In genomic region chr11:66243816-66244215, GRCh38 we compare ENCODE assay signal across 21 cellular contexts. TPM values are rescaled to one million over a fixed set of nuclear protein-coding genes. Genes with fewer than 3 reads are reported as not detected.
DNase-seq lines count a peak whose midpoint lies in the region; ATAC-seq, FAIRE-seq and TF ChIP-seq lines count a peak whose summit lies in the region.
"Had no signal": no experiment of that assay in that cellular context is flagged by ENCODE, and none has a peak within 500 bp of the region (broad histone marks: within the 10 kb centered on the region; RNA-seq: fewer than 3 reads in every experiment).

No MANE protein-coding gene starts in this region.

- no peak for FAIRE-seq in H1 (lab: Jason Lieb, UNC)

- H3K18ac ChIP-seq in H1 (ENCODE audit: extremely low read depth, low read length), result no peak overlapping the region

- H3K4ac ChIP-seq in H1 (replicated peaks; ENCODE audit: insufficient read length, low read depth, low read length), result no peak overlapping the region

- no peak overlapping the region for H2BK20ac ChIP-seq in H1 (ENCODE audit: low read length)

- 0 out of 8 replicates have a peak, but pooled peaks cover 0 to 3% (median 0%) of the 10 kb centered on the region in 4 experiments for H3K36me3 ChIP-seq in H1 (ENCODE audit: control insufficient read depth in 2 of 4, insufficient read depth in 4 of 4, low read length in 3 of 4)
- H3K36me3 ChIP-seq in thymus (ENCODE audit: control insufficient read depth, insufficient read depth), result peaks cover 15% of the 10 kb centered on the region

- no peak overlapping the region for H2BK15ac ChIP-seq in H1 (ENCODE audit: low read length)

- no peak overlapping the region for H2BK12ac ChIP-seq in H1 (ENCODE audit: low read depth, low read length)

- no peak overlapping the region for H2AFZ ChIP-seq in H1 (ENCODE audit: low read length)

- 90% methylated on average over 7 of the region's 7 CpGs; no CpG with 5 or more reads in 1 of the 2 experiments for WGBS in H1 (ENCODE audit: extremely low coverage in 1 of 2, insufficient coverage in 1 of 2, insufficient read length in 1 of 2, insufficient replicate concordance in 2 of 2, low coverage in 1 of 2, low lambda C conversion rate in 2 of 2, missing lambda C conversion rate in 1 of 2), 2 experiments
- 8% methylated on average over 7 of the region's 7 CpGs for WGBS in thymus

- no peak for DNase-seq in activated naive CD4-positive, alpha-beta T cell treated with anti-CD3 and anti-CD28 coated beads, Interleukin-2, amount 10 ng/mL, durations not matched to agents 7 days and 5 days
- no peak for DNase-seq in activated naive CD4-positive, alpha-beta T cell (lab: John Stamatoyannopoulos, UW)
- no peak for DNase-seq in T-helper 2 cell treated with Interferon-gamma antibody and Interleukin-4, amounts not matched to agents 5 μg/mL and 100 μg/mL, for 36 hours (ENCODE audit: low spot score)
- DNase-seq in H1 (ENCODE audit: low read depth in 1 of 2, low spot score in 2 of 2), result no peak
- no peak for DNase-seq in stimulated activated CD4-positive, alpha-beta T cell treated with anti-CD3 and anti-CD28 coated beads, Interleukin-15, amount 100 ng/mL, for 24 hours
- DNase-seq in GM10266 (ENCODE audit: extremely low spot score), result no peak
- DNase-seq: activated CD4-positive, CD25-positive, alpha-beta regulatory T cell; gastrocnemius medialis; H7; NCI-H1092 treated with DMSO at 0.1 percent for 48 hours; NCI-H2107; NCI-H526 treated with DMSO at 0.1 percent for 48 hours; OCI-M1; stimulated activated naive CD4-positive, alpha-beta T cell had no signal

- no peak for ATAC-seq in GM21367 (IDR thresholded peaks at IDR 0.05; ENCODE audit: unreplicated experiment)
- ATAC-seq: gastrocnemius medialis had no signal

- H3K4me1 ChIP-seq in H1 (replicated peaks in 1 of 4; ENCODE audit: control insufficient read depth in 3 of 4, insufficient read depth in 4 of 4, low read length in 3 of 4) (no peaks in the 10 kb centered on the region), thymus (ENCODE audit: control insufficient read depth, insufficient read depth, low read length) (peaks cover 55% of the 10 kb centered on the region)
- H3K4me1 ChIP-seq: SJSA1 had no signal

- TF ChIP-seq RAD21 in H1 (IDR thresholded peaks at IDR 0.05 in 1 of 2, conservative IDR thresholded peaks at IDR 0.05 in 1 of 2; ENCODE audit: low read depth in 2 of 2, low read length in 2 of 2), result no peak

- peak overlapping the region; percentile 28 for H3K27ac Mint-ChIP-seq in activated naive CD4-positive, alpha-beta T cell treated with anti-CD3 and anti-CD28 coated beads, Interleukin-2, amount 10 ng/mL, durations not matched to agents 7 days and 5 days
- peak overlapping the region; percentile 63 for H3K27ac Mint-ChIP-seq in T-helper 2 cell treated with Interferon-gamma antibody and Interleukin-4, amounts not matched to agents 5 μg/mL and 100 μg/mL, for 36 hours

- H4K91ac ChIP-seq in H1 (replicated peaks; ENCODE audit: insufficient read length, low read length), result no peak overlapping the region

- no peak overlapping the region for H4K5ac ChIP-seq in H1 (ENCODE audit: insufficient read length, low read depth, low read length)

- no peak overlapping the region for H2BK120ac ChIP-seq in H1 (replicated peaks; ENCODE audit: low read depth, low read length)

- CTCF ChIA-PET in activated naive CD4-positive, alpha-beta T cell treated with anti-CD3 and anti-CD28 coated beads, Interleukin-2, amount 10 ng/mL, durations not matched to agents 7 days and 5 days (lab: Charles Lee), result no interaction called here
- CTCF ChIA-PET in H1 (lab: Charles Lee; ENCODE audit: partially characterized antibody), result interaction anchor here (0.9 to 1.7 kb wide), 5 partner anchors 10 to 221 kb away, joined by 3 to 4 read pairs (median 3); no protein-coding TSS in a partner anchor

- TF ChIP-seq CTCF in H1 (IDR thresholded peaks at IDR 0.05; ENCODE audit: control extremely low read depth in 1 of 3, insufficient read depth in 1 of 3, low read depth in 1 of 3, low read length in 3 of 3) (no peak), GM10266 (IDR thresholded peaks at IDR 0.05; ENCODE audit: control insufficient read depth, insufficient read depth, low read depth, missing control alignments) (no peak)

- H3K23me2 ChIP-seq in H1 (ENCODE audit: low read depth, low read length), result no peaks in the 10 kb centered on the region

- POLR2A ChIA-PET in H1 (lab: Charles Lee; ENCODE audit: partially characterized antibody), result interaction anchor here (1.0 to 1.6 kb wide), 2 partner anchors 8 to 10 kb away, joined by 3 to 4 read pairs; no protein-coding TSS in a partner anchor

- no peak overlapping the region for H2AK5ac ChIP-seq in H1 (ENCODE audit: low read depth, low read length)

- H3K4me1 Mint-ChIP-seq in activated naive CD4-positive, alpha-beta T cell treated with anti-CD3 and anti-CD28 coated beads, Interleukin-2, amount 10 ng/mL, durations not matched to agents 7 days and 5 days, result peaks cover 14% of the 10 kb centered on the region
- no peaks in the 10 kb centered on the region for H3K4me1 Mint-ChIP-seq in T-helper 2 cell treated with Interferon-gamma antibody and Interleukin-4, amounts not matched to agents 5 μg/mL and 100 μg/mL, for 36 hours (ENCODE audit: low read depth)

- no peak for TF ChIP-seq POLR2A in H1 (IDR thresholded peaks at IDR 0.05; ENCODE audit: control extremely low read depth in 1 of 2, low read depth in 2 of 2, low read length in 2 of 2)

- no peaks in the 10 kb centered on the region for H3K79me2 ChIP-seq in H1 (ENCODE audit: control insufficient read depth in 1 of 2, insufficient read depth in 2 of 2, low read length in 2 of 2)

- H3K4me3 Mint-ChIP-seq in activated naive CD4-positive, alpha-beta T cell treated with anti-CD3 and anti-CD28 coated beads, Interleukin-2, amount 10 ng/mL, durations not matched to agents 7 days and 5 days, result no peak overlapping the region
- H3K4me3 Mint-ChIP-seq in T-helper 2 cell treated with Interferon-gamma antibody and Interleukin-4, amounts not matched to agents 5 μg/mL and 100 μg/mL, for 36 hours, result no peak overlapping the region

- H3K27me3 ChIP-seq in H1 (replicated peaks in 1 of 4; ENCODE audit: control insufficient read depth in 3 of 4, extremely low read depth in 1 of 4, insufficient read depth in 3 of 4, low read length in 3 of 4) (no peaks in the 10 kb centered on the region), thymus (ENCODE audit: control insufficient read depth, insufficient read depth) (no peaks in the 10 kb centered on the region)
- H3K27me3 ChIP-seq: cardiac muscle cell, dorsolateral prefrontal cortex, gastrocnemius medialis, SJSA1 had no signal

- no peak overlapping the region for H3K56ac ChIP-seq in H1 (replicated peaks; ENCODE audit: insufficient read length, low read depth, low read length)

- H3K14ac ChIP-seq in H1 (ENCODE audit: insufficient read length), result no peak overlapping the region

- H4K8ac ChIP-seq in H1 (ENCODE audit: extremely low read depth, insufficient read depth, low read length), result no peak overlapping the region

- H3K4me3 ChIP-seq in H1 (ENCODE audit: extremely low read depth in 1 of 4, insufficient read depth in 2 of 4, low read depth in 3 of 4, low read length in 4 of 4) (no peak overlapping the region), thymus (ENCODE audit: low read length) (peak overlapping the region; percentile 34)
- H3K4me3 ChIP-seq: cardiac muscle cell, dorsolateral prefrontal cortex, gastrocnemius medialis, SJSA1 had no signal

- H4K20me1 ChIP-seq in H1 (replicated peaks in 1 of 2; ENCODE audit: control insufficient read depth in 1 of 2, insufficient read depth in 2 of 2, low read length in 2 of 2), result peaks cover 0 to 4% of the 10 kb centered on the region in 2 experiments

- no peaks in the 10 kb centered on the region for H3K9me3 Mint-ChIP-seq in activated naive CD4-positive, alpha-beta T cell treated with anti-CD3 and anti-CD28 coated beads, Interleukin-2, amount 10 ng/mL, durations not matched to agents 7 days and 5 days
- H3K9me3 Mint-ChIP-seq in T-helper 2 cell treated with Interferon-gamma antibody and Interleukin-4, amounts not matched to agents 5 μg/mL and 100 μg/mL, for 36 hours, result no peaks in the 10 kb centered on the region

- H3K9ac ChIP-seq in H1 (replicated peaks in 1 of 4; ENCODE audit: extremely low read depth in 1 of 4, low read depth in 3 of 4, low read length in 3 of 4), result no peak overlapping the region
- H3K9ac ChIP-seq: KMS-11 had no signal

- peak overlapping the region; percentile 44; the same call in 1 of the 2 replicates for H2BK5ac ChIP-seq in H1 (ENCODE audit: low read depth, low read length)

- H3K36me3 Mint-ChIP-seq in activated naive CD4-positive, alpha-beta T cell treated with anti-CD3 and anti-CD28 coated beads, Interleukin-2, amount 10 ng/mL, durations not matched to agents 7 days and 5 days, result peaks cover 36% of the 10 kb centered on the region
- peaks cover 25% of the 10 kb centered on the region for H3K36me3 Mint-ChIP-seq in T-helper 2 cell treated with Interferon-gamma antibody and Interleukin-4, amounts not matched to agents 5 μg/mL and 100 μg/mL, for 36 hours (ENCODE audit: low read depth)

- H3K9me3 ChIP-seq in H1 (ENCODE audit: insufficient read depth in 2 of 2, low read depth in 1 of 2, low read length in 1 of 2) (no peaks in the 10 kb centered on the region), thymus (ENCODE audit: control insufficient read depth) (no peaks in the 10 kb centered on the region)
- H3K9me3 ChIP-seq: gastrocnemius medialis had no signal

- H3K23ac ChIP-seq in H1 (ENCODE audit: insufficient read length), result no peak overlapping the region

- H3K27ac ChIP-seq in H1 (ENCODE audit: low read depth, low read length), result no peak overlapping the region
- H3K27ac ChIP-seq in thymus (ENCODE audit: low read depth), result peak overlapping the region; percentile 87
- H3K27ac ChIP-seq: cardiac muscle cell, gastrocnemius medialis, KMS-11, SJSA1 had no signal

- no peak overlapping the region for H3K4me2 ChIP-seq in H1 (ENCODE audit: insufficient read depth in 1 of 2, low read depth in 2 of 2, low read length in 2 of 2)
- H3K4me2 ChIP-seq: KMS-11 had no signal

- no peaks in the 10 kb centered on the region for H3K27me3 Mint-ChIP-seq in activated naive CD4-positive, alpha-beta T cell treated with anti-CD3 and anti-CD28 coated beads, Interleukin-2, amount 10 ng/mL, durations not matched to agents 7 days and 5 days
- no peaks in the 10 kb centered on the region for H3K27me3 Mint-ChIP-seq in T-helper 2 cell treated with Interferon-gamma antibody and Interleukin-4, amounts not matched to agents 5 μg/mL and 100 μg/mL, for 36 hours (ENCODE audit: low read depth)

- H3K79me1 ChIP-seq in H1 (ENCODE audit: low read depth, low read length), result no peaks in the 10 kb centered on the region

- no peak for TF ChIP-seq EP300 in H1 (IDR thresholded peaks at IDR 0.05; ENCODE audit: borderline replicate concordance in 1 of 2, low read depth in 2 of 2, low read length in 2 of 2)

RNA-seq across cellular contexts. Expression of gene KLC2, which starts 13.7 kb away (rescaled TPM):
- 41.8 and 42.5 TPM in 2 replicates for total RNA-seq in H1 (2021; fragmentation: NEBNext Ultra II Directional; extraction: Animal tissue kit (Norgen Biotek cat#: 25700))
- polyA plus RNA-seq in H1 (2011; rRNA removed), result 17.3 and 28.6 TPM in 2 replicates
- 20.5 TPM for polyA plus RNA-seq in H1 (2011; cell fraction: cytosol; rRNA removed)
- 71.8 TPM for polyA plus RNA-seq in H1 (2011; cell fraction: nucleus; rRNA removed)
- 31.1 to 40.5 TPM (median 38.8 TPM) in 4 replicates for polyA plus RNA-seq in H1 (2012, experiment 1 of 2)
- polyA plus RNA-seq in H1 (2012, experiment 2 of 2), result 28.5 TPM
- polyA plus RNA-seq in H1 (2013, experiment 1 of 2), result 25.6 TPM
- 23.0 TPM for polyA plus RNA-seq in H1 (2013, experiment 2 of 2)
- 13.9 and 27.0 TPM in 2 replicates for polyA minus RNA-seq in H1 (2011; rRNA and poly(A)+ RNA removed)
- 20.8 TPM for polyA minus RNA-seq in H1 (2011; cell fraction: cytosol; rRNA and poly(A)+ RNA removed)
- polyA minus RNA-seq in H1 (2011; cell fraction: nucleus; rRNA and poly(A)+ RNA removed), result 25.4 TPM
- polyA plus RNA-seq in thymus, result 36.5 TPM

RNA-seq across cellular contexts. Expression of gene RAB1B, which starts 24.6 kb away (rescaled TPM):
- 100 and 106 TPM in 2 replicates for total RNA-seq in H1 (2021; fragmentation: NEBNext Ultra II Directional; extraction: Animal tissue kit (Norgen Biotek cat#: 25700))
- polyA plus RNA-seq in H1 (2011; rRNA removed) (217 and 306 TPM in 2 replicates), thymus (105 TPM)
- polyA plus RNA-seq in H1 (2011; cell fraction: cytosol; rRNA removed), result 154 TPM
- 150 TPM for polyA plus RNA-seq in H1 (2011; cell fraction: nucleus; rRNA removed)
- polyA plus RNA-seq in H1 (2012, experiment 1 of 2), result 83.5 to 116 TPM (median 115 TPM) in 4 replicates
- 130 TPM for polyA plus RNA-seq in H1 (2012, experiment 2 of 2)
- polyA plus RNA-seq in H1 (2013, experiment 1 of 2), result 89.8 TPM
- 91.6 TPM for polyA plus RNA-seq in H1 (2013, experiment 2 of 2)
- 110 and 111 TPM in 2 replicates for polyA minus RNA-seq in H1 (2011; rRNA and poly(A)+ RNA removed)
- polyA minus RNA-seq in H1 (2011; cell fraction: cytosol; rRNA and poly(A)+ RNA removed), result 81.3 TPM
- polyA minus RNA-seq in H1 (2011; cell fraction: nucleus; rRNA and poly(A)+ RNA removed), result 39.8 TPM

RNA-seq across cellular contexts. Expression of gene CNIH2, which starts 34.2 kb away (rescaled TPM):
- total RNA-seq in H1 (2021; fragmentation: NEBNext Ultra II Directional; extraction: Animal tissue kit (Norgen Biotek cat#: 25700)), result 15.8 and 17.0 TPM in 2 replicates
- polyA plus RNA-seq in H1 (2011; rRNA removed) (11.6 and 12.5 TPM in 2 replicates), thymus (1.6 TPM)
- 5.5 TPM for polyA plus RNA-seq in H1 (2011; cell fraction: cytosol; rRNA removed)
- polyA plus RNA-seq in H1 (2011; cell fraction: nucleus; rRNA removed), result 13.1 TPM
- polyA plus RNA-seq in H1 (2012, experiment 1 of 2), result 11.7 to 18.1 TPM (median 16.2 TPM) in 4 replicates
- polyA plus RNA-seq in H1 (2012, experiment 2 of 2), result 12.4 TPM
- 12.7 TPM for polyA plus RNA-seq in H1 (2013, experiment 1 of 2)
- 13.4 TPM for polyA plus RNA-seq in H1 (2013, experiment 2 of 2)
- polyA minus RNA-seq in H1 (2011; rRNA and poly(A)+ RNA removed), result 8.5 and 9.1 TPM in 2 replicates
- polyA minus RNA-seq in H1 (2011; cell fraction: cytosol; rRNA and poly(A)+ RNA removed), result 11.6 TPM
- polyA minus RNA-seq in H1 (2011; cell fraction: nucleus; rRNA and poly(A)+ RNA removed), result 5.0 TPM
- total RNA-seq: gastrocnemius medialis had no signal

RNA-seq across cellular contexts. Expression of gene YIF1A, which starts 45.1 kb away (rescaled TPM):
- total RNA-seq in H1 (2021; fragmentation: NEBNext Ultra II Directional; extraction: Animal tissue kit (Norgen Biotek cat#: 25700)), result 70.1 and 75.9 TPM in 2 replicates
- polyA plus RNA-seq in H1 (2011; rRNA removed) (178 and 248 TPM in 2 replicates), thymus (57.3 TPM)
- 106 TPM for polyA plus RNA-seq in H1 (2011; cell fraction: cytosol; rRNA removed)
- polyA plus RNA-seq in H1 (2011; cell fraction: nucleus; rRNA removed), result 184 TPM
- polyA plus RNA-seq in H1 (2012, experiment 1 of 2), result 50.7 to 118 TPM (median 101 TPM) in 4 replicates
- polyA plus RNA-seq in H1 (2012, experiment 2 of 2), result 274 TPM
- 179 TPM for polyA plus RNA-seq in H1 (2013, experiment 1 of 2)
- polyA plus RNA-seq in H1 (2013, experiment 2 of 2), result 193 TPM
- polyA minus RNA-seq in H1 (2011; rRNA and poly(A)+ RNA removed), result 96.9 and 101 TPM in 2 replicates
- polyA minus RNA-seq in H1 (2011; cell fraction: cytosol; rRNA and poly(A)+ RNA removed), result 80.4 TPM
- 42.2 TPM for polyA minus RNA-seq in H1 (2011; cell fraction: nucleus; rRNA and poly(A)+ RNA removed)

RNA-seq across cellular contexts. Expression of gene TMEM151A, which starts 47.9 kb away (rescaled TPM):
- 2.4 and 3.2 TPM in 2 replicates for total RNA-seq in H1 (2021; fragmentation: NEBNext Ultra II Directional; extraction: Animal tissue kit (Norgen Biotek cat#: 25700))
- polyA plus RNA-seq in H1 (2011; rRNA removed) (3.2 and 4.5 TPM in 2 replicates), thymus (0.02 TPM)
- 2.2 TPM for polyA plus RNA-seq in H1 (2011; cell fraction: cytosol; rRNA removed)
- polyA plus RNA-seq in H1 (2011; cell fraction: nucleus; rRNA removed), result 2.4 TPM
- 0.87 to 2.5 TPM (median 2.1 TPM) in 4 replicates for polyA plus RNA-seq in H1 (2012, experiment 1 of 2)
- 2.3 TPM for polyA plus RNA-seq in H1 (2012, experiment 2 of 2)
- 3.7 TPM for polyA plus RNA-seq in H1 (2013, experiment 1 of 2)
- 4.0 TPM for polyA plus RNA-seq in H1 (2013, experiment 2 of 2)
- polyA minus RNA-seq in H1 (2011; rRNA and poly(A)+ RNA removed), result 0.56 and 1.3 TPM in 2 replicates
- 1.8 TPM for polyA minus RNA-seq in H1 (2011; cell fraction: cytosol; rRNA and poly(A)+ RNA removed)
- 2.8 TPM for polyA minus RNA-seq in H1 (2011; cell fraction: nucleus; rRNA and poly(A)+ RNA removed)
- total RNA-seq: gastrocnemius medialis, ureter had no signal
